In genomic region chrX:132120913-132121312, GRCh38 we compare ENCODE assay signal across 17 cellular contexts. TPM values are rescaled to one million over a fixed set of nuclear protein-coding genes. Genes with fewer than 3 reads are reported as not detected.
A peak's percentile ranks its signal among the peaks of the same experiment; 100 is the strongest.
DNase-seq lines count a peak whose midpoint lies in the region; FAIRE-seq and TF ChIP-seq lines count a peak whose summit lies in the region.
"Had no signal": no experiment of that assay in that cellular context is flagged by ENCODE, and none has a peak within 500 bp of the region (broad histone marks: within the 10 kb centered on the region; RNA-seq: fewer than 3 reads in every experiment).

No MANE protein-coding gene starts in this region.

- TF ChIP-seq EP300 in transverse colon (IDR thresholded peaks at IDR 0.05; ENCODE audit: low read depth): no peak

- CTCF ChIA-PET in mammary epithelial cell (lab: Charles Lee; ENCODE audit: low non-redundant PET): no interaction called here

- H2AFZ ChIP-seq in mammary epithelial cell (ENCODE audit: low read depth, low read length) (peak overlapping the region; percentile 62), smooth muscle cell (ENCODE audit: low read depth) (no peak overlapping the region)
- H2AFZ ChIP-seq: GM23338 had no signal

- no peak for TF ChIP-seq POLR2A in GM12892 (IDR thresholded peaks at IDR 0.05; ENCODE audit: low read depth, low read length)
- TF ChIP-seq POLR2A in transverse colon (IDR thresholded peaks at IDR 0.05): no peak

- 44% methylated on average over 4 of the region's 4 CpGs for WGBS in mammary epithelial cell (ENCODE audit: low coverage, missing lambda C conversion rate)
- WGBS in smooth muscle cell (ENCODE audit: low lambda C conversion rate): 79% methylated on average over 4 of the region's 4 CpGs
- 72% methylated on average over 4 of the region's 4 CpGs; no CpG with 5 or more reads in 1 of the 2 donors for WGBS in transverse colon (ENCODE audit: low coverage in 1 of 2), 2 donors

- dilution Hi-C loops in mammary epithelial cell (cut with HindIII; ENCODE audit: low sequenced_read_pairs): no loop called here

- in situ Hi-C loops in mammary epithelial cell (cut with MboI; ENCODE audit: low sequenced_read_pairs in 2 of 2): no loop called here
- in situ Hi-C loops in transverse colon (cut with MboI; ENCODE audit: low pct_ligation_motif_present in 1 of 4, low pct_unique_long_range_greater_than_20kb in 1 of 4, low sequenced_read_pairs in 3 of 4): no loop called here
- in situ Hi-C loops in GM13976 (cut with MboI; ENCODE audit: low sequenced_read_pairs, unreplicated experiment): no loop called here

- no peak overlapping the region for H3K4me3 Mint-ChIP-seq in osteocyte (ENCODE audit: unreplicated experiment)
- H3K4me3 Mint-ChIP-seq: CD4-positive, CD25-positive, alpha-beta regulatory T cell; GM23338; IgD-negative memory B cell had no signal

- H3K27ac ChIP-seq in mammary epithelial cell (ENCODE audit: insufficient read depth, low read depth, low read length): no peak overlapping the region
- no peak overlapping the region for H3K27ac ChIP-seq in smooth muscle cell (ENCODE audit: low read depth)
- H3K27ac ChIP-seq in transverse colon: no peak overlapping the region
- H3K27ac ChIP-seq: BLaER1 had no signal

- H3K4me3 ChIP-seq in mammary epithelial cell (replicated peaks in 1 of 3; ENCODE audit: insufficient read depth in 1 of 3, low read depth in 2 of 3, low read length in 3 of 3) (no peak overlapping the region), smooth muscle cell (no peak overlapping the region), transverse colon (no peak overlapping the region)
- H3K4me3 ChIP-seq: BLaER1, GM23338 had no signal

- H3K9me3 ChIP-seq in mammary epithelial cell (replicated peaks; ENCODE audit: insufficient read depth, low read length) (no peaks in the 10 kb centered on the region), smooth muscle cell (replicated peaks; ENCODE audit: low read depth) (peaks cover 5% of the 10 kb centered on the region), transverse colon (no peaks in the 10 kb centered on the region)
- H3K9me3 ChIP-seq: BLaER1 had no signal

- H3K79me2 ChIP-seq in mammary epithelial cell (ENCODE audit: insufficient read depth, low read length): no peaks in the 10 kb centered on the region
- H3K79me2 ChIP-seq in smooth muscle cell (ENCODE audit: low read depth): no peaks in the 10 kb centered on the region

- FAIRE-seq in GM12892 (lab: Jason Lieb, UNC): peak; percentile 21
- FAIRE-seq: GM18507 had no signal

- H3K4me1 ChIP-seq in mammary epithelial cell (ENCODE audit: insufficient read depth, low read length): peaks cover 10% of the 10 kb centered on the region
- no peaks in the 10 kb centered on the region for H3K4me1 ChIP-seq in smooth muscle cell (ENCODE audit: low read depth)
- no peaks in the 10 kb centered on the region for H3K4me1 ChIP-seq in transverse colon
- H3K4me1 ChIP-seq: BLaER1 had no signal

- no peaks in the 10 kb centered on the region for H3K27me3 Mint-ChIP-seq in osteocyte (ENCODE audit: unreplicated experiment)
- H3K27me3 Mint-ChIP-seq: CD4-positive, CD25-positive, alpha-beta regulatory T cell; IgD-negative memory B cell had no signal

- H3K36me3 ChIP-seq in mammary epithelial cell (ENCODE audit: insufficient read depth, low read length) (no peaks in the 10 kb centered on the region), smooth muscle cell (ENCODE audit: low read depth) (no peaks in the 10 kb centered on the region), transverse colon (no peaks in the 10 kb centered on the region)
- H3K36me3 ChIP-seq: BLaER1 had no signal

- H3K4me2 ChIP-seq in mammary epithelial cell (ENCODE audit: insufficient read depth, low read depth, low read length) (no peak overlapping the region), smooth muscle cell (no peak overlapping the region)
- H3K4me2 ChIP-seq: BLaER1, GM23338 had no signal

- H4K20me1 ChIP-seq in mammary epithelial cell (ENCODE audit: insufficient read depth, low read length): no peaks in the 10 kb centered on the region
- H4K20me1 ChIP-seq in smooth muscle cell (ENCODE audit: low read depth): no peaks in the 10 kb centered on the region
- H4K20me1 ChIP-seq: BLaER1 had no signal

- H3F3A ChIP-seq in smooth muscle cell (ENCODE audit: low read depth): no peaks in the 10 kb centered on the region

- intact Hi-C loops in mammary epithelial cell (cut with micrococcal nuclease): loop anchor here (10.0 kb wide), 1 partner anchor 76 kb away; no protein-coding TSS in a partner anchor
- intact Hi-C loops in transverse colon (cut with DNase I; ENCODE audit: low total_unique reads): no loop called here

- no peak for DNase-seq in GM12892 (ENCODE audit: insufficient read length)
- no peak for DNase-seq in mammary epithelial cell
- DNase-seq in osteocyte (ENCODE audit: extremely low spot score, unreplicated experiment): no peak
- no peak for DNase-seq in smooth muscle cell (lab: John Stamatoyannopoulos, UW; ENCODE audit: unreplicated experiment)
- DNase-seq in transverse colon: no peak
- no peak for DNase-seq in GM13976 (ENCODE audit: low spot score)
- DNase-seq: AML-193; CD4-positive, CD25-positive, alpha-beta regulatory T cell; DMS53; GF-D8; H7 had no signal

- TF ChIP-seq CTCF in mammary epithelial cell (conservative IDR thresholded peaks at IDR 0.05 in 1 of 2, IDR thresholded peaks at IDR 0.05 in 1 of 2; ENCODE audit: extremely low read depth in 1 of 2, insufficient read depth in 1 of 2, low read depth in 1 of 2, low read length in 2 of 2): no peak
- TF ChIP-seq CTCF in osteocyte (IDR thresholded peaks at IDR 0.05): no peak
- no peak for TF ChIP-seq CTCF in smooth muscle cell (IDR thresholded peaks at IDR 0.05; ENCODE audit: borderline replicate concordance, insufficient read depth, poor library complexity, severe bottlenecking)
- TF ChIP-seq CTCF in transverse colon (IDR thresholded peaks at IDR 0.05): no peak
- no peak for TF ChIP-seq CTCF in GM13976 (IDR thresholded peaks at IDR 0.05; ENCODE audit: borderline replicate concordance, control extremely low read depth, extremely low read depth, insufficient read depth, missing control alignments)

- H3K9ac ChIP-seq in mammary epithelial cell (ENCODE audit: insufficient read depth, low read length): no peak overlapping the region
- no peak overlapping the region for H3K9ac ChIP-seq in smooth muscle cell (ENCODE audit: low read depth)
- H3K9ac ChIP-seq: BLaER1 had no signal

- H3K9me3 Mint-ChIP-seq in osteocyte (ENCODE audit: unreplicated experiment): no peaks in the 10 kb centered on the region
- H3K9me3 Mint-ChIP-seq: CD4-positive, CD25-positive, alpha-beta regulatory T cell; GM23338 had no signal

- H3K36me3 Mint-ChIP-seq in osteocyte (ENCODE audit: unreplicated experiment): peaks cover 2% of the 10 kb centered on the region
- H3K36me3 Mint-ChIP-seq: CD4-positive, CD25-positive, alpha-beta regulatory T cell had no signal

- peaks cover 52% of the 10 kb centered on the region for H3K4me1 Mint-ChIP-seq in osteocyte (ENCODE audit: unreplicated experiment)
- H3K4me1 Mint-ChIP-seq: CD4-positive, CD25-positive, alpha-beta regulatory T cell; IgD-negative memory B cell had no signal

- H3K27me3 ChIP-seq in mammary epithelial cell (ENCODE audit: insufficient read depth, low read length) (no peaks in the 10 kb centered on the region), smooth muscle cell (ENCODE audit: low read depth) (no peaks in the 10 kb centered on the region), transverse colon (no peaks in the 10 kb centered on the region)

- peak overlapping the region; percentile 95 for H3K27ac Mint-ChIP-seq in osteocyte (ENCODE audit: unreplicated experiment)
- H3K27ac Mint-ChIP-seq: CD4-positive, CD25-positive, alpha-beta regulatory T cell; GM23338; IgD-negative memory B cell had no signal

- BruUV-seq in mammary epithelial cell (replicated peaks; lab: Mats Ljungman, UMichigan): no TSS peak

RNA-seq across cellular contexts. Expression of gene FRMD7, which starts 6.9 kb away (rescaled TPM):
- polyA plus RNA-seq in GM12892 (2012; ENCODE audit: missing spikeins): not detected
- under 1 TPM in 1 of 2 donors, not detected in 1; 0.50 TPM for total RNA-seq in mammary epithelial cell
- not detected for polyA plus RNA-seq in mammary epithelial cell
- not detected for polyA minus RNA-seq in mammary epithelial cell
- total RNA-seq in osteocyte: 0.30 and 0.44 TPM in 2 replicates
- total RNA-seq in smooth muscle cell: not detected in 2 replicates
- not detected in 2 replicates for polyA plus RNA-seq in smooth muscle cell
- not detected for total RNA-seq in transverse colon
- total RNA-seq: A673; CD4-positive, CD25-positive, alpha-beta regulatory T cell; GM23338; HT-29 had no signal
- polyA plus RNA-seq: CD4-positive, CD25-positive, alpha-beta regulatory T cell; GM23338; IgD-negative memory B cell had no signal
